In genomic region chr9:135905380-135906282, GRCh38 we compare ENCODE assay signal across 8 cellular contexts. TPM values are rescaled to one million over a fixed set of nuclear protein-coding genes. Genes with fewer than 3 reads are reported as not detected.
DNase-seq lines count a peak whose midpoint lies in the region; ATAC-seq and TF ChIP-seq lines count a peak whose summit lies in the region.

No MANE protein-coding gene starts in this region.

- no peaks in the 10 kb centered on the region for H3K27me3 Mint-ChIP-seq in T-helper 2 cell treated with Interferon-gamma antibody and Interleukin-4, amounts not matched to agents 5 μg/mL and 100 μg/mL, for 36 hours (ENCODE audit: low read depth)
- no peaks in the 10 kb centered on the region for H3K27me3 Mint-ChIP-seq in stimulated activated memory B cell treated with anti-CD40 and anti-IgM and Interleukin-4, amounts not matched to agents 10 μg/mL and 1 μg/mL and 100 μg/mL, for 72 hours

- H2AFZ ChIP-seq in mammary epithelial cell (ENCODE audit: low read depth, low read length) = no peak overlapping the region

- in situ Hi-C loops in mammary epithelial cell (cut with MboI; ENCODE audit: low sequenced_read_pairs in 2 of 2) = no loop called here

- H3K27ac ChIP-seq in mammary epithelial cell (ENCODE audit: insufficient read depth, low read depth, low read length) = peak overlapping the region; percentile 94
- no peak overlapping the region for H3K27ac ChIP-seq in mucosa of rectum (ENCODE audit: low read depth in 2 of 2, low read length in 2 of 2)
- H3K27ac ChIP-seq in testis = no peak overlapping the region

- no peaks in the 10 kb centered on the region for H3K36me3 ChIP-seq in mammary epithelial cell (ENCODE audit: insufficient read depth, low read length)
- H3K36me3 ChIP-seq in mucosa of rectum (ENCODE audit: control insufficient read depth in 2 of 2, insufficient read depth in 2 of 2, low read length in 2 of 2) = peaks cover 0 to 2% of the 10 kb centered on the region in 2 donors
- no peaks in the 10 kb centered on the region for H3K36me3 ChIP-seq in testis (ENCODE audit: low read depth, missing control alignments)

- H3K9me3 Mint-ChIP-seq in T-helper 2 cell treated with Interferon-gamma antibody and Interleukin-4, amounts not matched to agents 5 μg/mL and 100 μg/mL, for 36 hours = no peaks in the 10 kb centered on the region
- no peaks in the 10 kb centered on the region for H3K9me3 Mint-ChIP-seq in stimulated activated memory B cell treated with anti-CD40 and anti-IgM and Interleukin-4, amounts not matched to agents 10 μg/mL and 1 μg/mL and 100 μg/mL, for 72 hours

- DNase-seq in HFF-Myc (ENCODE audit: extremely low read depth, low read depth) (no peak), mammary epithelial cell (peak; percentile 86), testis (no peak)
- DNase-seq in T-helper 2 cell treated with Interferon-gamma antibody and Interleukin-4, amounts not matched to agents 5 μg/mL and 100 μg/mL, for 36 hours (ENCODE audit: low spot score) = peak; percentile 55

- ATAC-seq in stimulated activated memory B cell treated with anti-CD40 and anti-IgM and Interleukin-4, amounts not matched to agents 10 μg/mL and 1 μg/mL and 100 μg/mL, for 72 hours = no peak
- ATAC-seq in GM18520 (IDR thresholded peaks at IDR 0.05; ENCODE audit: unreplicated experiment) = no peak
- no peak for ATAC-seq in HG03565 (IDR thresholded peaks at IDR 0.05; ENCODE audit: unreplicated experiment)

- H3K27ac Mint-ChIP-seq in T-helper 2 cell treated with Interferon-gamma antibody and Interleukin-4, amounts not matched to agents 5 μg/mL and 100 μg/mL, for 36 hours = peak overlapping the region; percentile 70
- H3K27ac Mint-ChIP-seq in stimulated activated memory B cell treated with anti-CD40 and anti-IgM and Interleukin-4, amounts not matched to agents 10 μg/mL and 1 μg/mL and 100 μg/mL, for 72 hours = peak overlapping the region; percentile 59

- no peaks in the 10 kb centered on the region for H3K27me3 ChIP-seq in mammary epithelial cell (ENCODE audit: insufficient read depth, low read length)
- H3K27me3 ChIP-seq in mucosa of rectum (ENCODE audit: control insufficient read depth in 2 of 2, insufficient read depth in 2 of 2, low read length in 2 of 2) = no peaks in the 10 kb centered on the region
- H3K27me3 ChIP-seq in testis = no peaks in the 10 kb centered on the region

- TSS peak; percentile 84 for BruUV-seq in mammary epithelial cell (replicated peaks; lab: Mats Ljungman, UMichigan)

- H3K4me1 Mint-ChIP-seq in T-helper 2 cell treated with Interferon-gamma antibody and Interleukin-4, amounts not matched to agents 5 μg/mL and 100 μg/mL, for 36 hours (ENCODE audit: low read depth) = peaks cover 27% of the 10 kb centered on the region
- peaks cover 63% of the 10 kb centered on the region for H3K4me1 Mint-ChIP-seq in stimulated activated memory B cell treated with anti-CD40 and anti-IgM and Interleukin-4, amounts not matched to agents 10 μg/mL and 1 μg/mL and 100 μg/mL, for 72 hours

- H3K79me2 ChIP-seq in mammary epithelial cell (ENCODE audit: insufficient read depth, low read length) = peaks cover 90% of the 10 kb centered on the region

- dilution Hi-C loops in mammary epithelial cell (cut with HindIII; ENCODE audit: low sequenced_read_pairs) = no loop called here

- H3K9ac ChIP-seq in mammary epithelial cell (ENCODE audit: insufficient read depth, low read length) = peak overlapping the region; percentile 84
- peak overlapping the region in 1 of 2 donors; percentile 24 for H3K9ac ChIP-seq in mucosa of rectum (ENCODE audit: low read depth in 1 of 2, low read length in 2 of 2)

- no peak for TF ChIP-seq POLR2A in testis (IDR thresholded peaks at IDR 0.05)

- H3K36me3 Mint-ChIP-seq in T-helper 2 cell treated with Interferon-gamma antibody and Interleukin-4, amounts not matched to agents 5 μg/mL and 100 μg/mL, for 36 hours (ENCODE audit: low read depth) = peaks cover 38% of the 10 kb centered on the region
- peaks cover 41% of the 10 kb centered on the region for H3K36me3 Mint-ChIP-seq in stimulated activated memory B cell treated with anti-CD40 and anti-IgM and Interleukin-4, amounts not matched to agents 10 μg/mL and 1 μg/mL and 100 μg/mL, for 72 hours

- peak overlapping the region; percentile 81 for H3K4me3 Mint-ChIP-seq in T-helper 2 cell treated with Interferon-gamma antibody and Interleukin-4, amounts not matched to agents 5 μg/mL and 100 μg/mL, for 36 hours
- peak overlapping the region; percentile 68 for H3K4me3 Mint-ChIP-seq in stimulated activated memory B cell treated with anti-CD40 and anti-IgM and Interleukin-4, amounts not matched to agents 10 μg/mL and 1 μg/mL and 100 μg/mL, for 72 hours

- H3K9me3 ChIP-seq in mammary epithelial cell (replicated peaks; ENCODE audit: insufficient read depth, low read length) (no peaks in the 10 kb centered on the region), mucosa of rectum (ENCODE audit: control insufficient read depth in 2 of 2, low read length in 2 of 2) (no peaks in the 10 kb centered on the region), testis (no peaks in the 10 kb centered on the region)

- H3K4me3 ChIP-seq in HFF-Myc (replicated peaks; ENCODE audit: low read depth, low read length) (peak overlapping the region; percentile 50), mammary epithelial cell (replicated peaks in 1 of 3; ENCODE audit: insufficient read depth in 1 of 3, low read depth in 2 of 3, low read length in 3 of 3) (peak overlapping the region; percentile 58 to 69 (median 66)), mucosa of rectum (ENCODE audit: low read length in 2 of 2) (peak overlapping the region; percentile 50 to 78), testis (peak overlapping the region in 1 of 2 donors; percentile 60)

- CTCF ChIA-PET in mammary epithelial cell (lab: Charles Lee; ENCODE audit: low non-redundant PET) = interaction anchor here (0.5 kb wide), 1 partner anchor 19 kb away, joined by 3 read pairs; no protein-coding TSS in a partner anchor

- H3K4me2 ChIP-seq in mammary epithelial cell (ENCODE audit: insufficient read depth, low read depth, low read length) = peak overlapping the region; percentile 88

- WGBS in mammary epithelial cell (ENCODE audit: low coverage, missing lambda C conversion rate) = 5% methylated on average over 20 of the region's 23 CpGs
- 33 to 48% methylated on average over 23 of the region's 23 CpGs for WGBS in testis, 2 donors

- H3K4me1 ChIP-seq in mammary epithelial cell (ENCODE audit: insufficient read depth, low read length) = peaks cover 57% of the 10 kb centered on the region
- H3K4me1 ChIP-seq in mucosa of rectum (ENCODE audit: control insufficient read depth in 2 of 2, insufficient read depth in 2 of 2, low read length in 2 of 2) = peaks cover 12 to 16% of the 10 kb centered on the region in 2 donors
- H3K4me1 ChIP-seq in testis = peaks cover 26% of the 10 kb centered on the region

- H4K20me1 ChIP-seq in mammary epithelial cell (ENCODE audit: insufficient read depth, low read length) = no peaks in the 10 kb centered on the region

- intact Hi-C loops in mammary epithelial cell (cut with micrococcal nuclease) (loop anchor here (1.0 to 5.0 kb wide), 4 partner anchors 15 to 202 kb away; no protein-coding TSS in a partner anchor), testis (cut with DNase I; ENCODE audit: low total_unique reads) (no loop called here)

- no peak for TF ChIP-seq CTCF in HFF-Myc (IDR thresholded peaks at IDR 0.05; ENCODE audit: low read depth, low read length, missing control alignments)
- TF ChIP-seq CTCF in mammary epithelial cell (conservative IDR thresholded peaks at IDR 0.05 in 1 of 2, IDR thresholded peaks at IDR 0.05 in 1 of 2; ENCODE audit: extremely low read depth in 1 of 2, insufficient read depth in 1 of 2, low read depth in 1 of 2, low read length in 2 of 2) = no peak
- TF ChIP-seq CTCF in testis (IDR thresholded peaks at IDR 0.05) = no peak

RNA-seq across cellular contexts. Expression of gene CAMSAP1, which starts 1.7 kb away (rescaled TPM):
- total RNA-seq in mammary epithelial cell (10 to 100 TPM; 23.5 to 25.5 TPM), testis (100 to 1,000 TPM in 1 of 2 donors, 10 to 100 TPM in 1; 93.7 to 102 TPM)
- polyA plus RNA-seq in mammary epithelial cell (6.0 TPM), testis (ENCODE audit: insufficient read depth, low read depth, low replicate concordance) (44.1 TPM)
- polyA minus RNA-seq in mammary epithelial cell = 25.7 TPM

RNA-seq across cellular contexts. Expression of gene UBAC1, which starts 55.5 kb away (rescaled TPM):
- total RNA-seq in mammary epithelial cell (10 to 100 TPM; 39.2 to 43.4 TPM), testis (10 to 100 TPM; 82.2 to 99.5 TPM)
- polyA plus RNA-seq in mammary epithelial cell (48.8 TPM), testis (ENCODE audit: insufficient read depth, low read depth, low replicate concordance) (92.5 TPM)
- 47.1 TPM for polyA minus RNA-seq in mammary epithelial cell

Comparison
In these comparisons a context has a peak if more than half of its experiments do, and no peak if none do; other contexts are left out.
1. DNase-seq: peak in T-helper 2 cell treated with Interferon-gamma antibody and Interleukin-4, amounts not matched to agents 5 μg/mL and 100 μg/mL, for 36 hours (single experiment) and mammary epithelial cell (single experiment); none in HFF-Myc (single experiment) and testis (single experiment).